ENCODE assay signal across 1 cellular context in the genomic region with DNA sequence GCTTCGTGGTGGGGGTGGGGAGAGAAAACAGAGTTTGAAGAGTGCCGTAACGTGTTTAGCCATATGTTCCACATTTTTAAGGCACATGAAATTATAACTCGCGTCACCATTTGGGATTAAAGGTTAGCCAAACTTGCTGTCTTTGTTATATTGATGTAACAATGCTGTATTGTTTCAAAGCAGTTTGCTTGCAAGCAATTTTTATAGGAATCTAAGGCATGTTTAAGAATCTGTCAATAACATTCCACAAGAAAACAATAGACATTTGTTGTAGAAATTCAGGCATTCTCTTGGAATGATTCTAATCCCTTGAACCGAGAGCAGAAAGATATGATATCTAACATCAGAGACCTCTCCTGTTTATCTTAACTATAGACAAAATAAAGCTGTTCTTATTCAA.
TF ChIP-seq lines count a peak whose summit lies in the region.

No MANE protein-coding gene starts in this region.

TF ChIP-seq in IMR-90, 13 proteins besides CTCF, POLR2A, EP300 and RAD21:
- TF ChIP-seq MAZ (IDR thresholded peaks at IDR 0.05; ENCODE audit: borderline replicate concordance, low read depth, low read length) = no peak
- no peak for TF ChIP-seq NFE2L2 (IDR thresholded peaks at IDR 0.05; ENCODE audit: low read depth, low read length)
- TF ChIP-seq RCOR1 (IDR thresholded peaks at IDR 0.05; ENCODE audit: insufficient replicate concordance, low read length) = no peak
- TF ChIP-seq FOS (IDR thresholded peaks at IDR 0.05; ENCODE audit: low read depth, low read length) = no peak
- no peak for TF ChIP-seq RFX5 (IDR thresholded peaks at IDR 0.05; ENCODE audit: low read depth, low read length)
- no peak for TF ChIP-seq MAFK (IDR thresholded peaks at IDR 0.05; ENCODE audit: low read depth, low read length)
- TF ChIP-seq, protein P1, sequence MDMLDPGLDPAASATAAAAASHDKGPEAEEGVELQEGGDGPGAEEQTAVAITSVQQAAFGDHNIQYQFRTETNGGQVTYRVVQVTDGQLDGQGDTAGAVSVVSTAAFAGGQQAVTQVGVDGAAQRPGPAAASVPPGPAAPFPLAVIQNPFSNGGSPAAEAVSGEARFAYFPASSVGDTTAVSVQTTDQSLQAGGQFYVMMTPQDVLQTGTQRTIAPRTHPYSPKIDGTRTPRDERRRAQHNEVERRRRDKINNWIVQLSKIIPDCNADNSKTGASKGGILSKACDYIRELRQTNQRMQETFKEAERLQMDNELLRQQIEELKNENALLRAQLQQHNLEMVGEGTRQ (IDR thresholded peaks at IDR 0.05; ENCODE audit: low read depth, low read length) = no peak
- no peak for TF ChIP-seq CHD1 (IDR thresholded peaks at IDR 0.05; ENCODE audit: low read depth, low read length)
- TF ChIP-seq MXI1 (IDR thresholded peaks at IDR 0.05; ENCODE audit: borderline replicate concordance, low read depth, low read length) = no peak
- TF ChIP-seq BHLHE40 (IDR thresholded peaks at IDR 0.05; ENCODE audit: low read depth, low read length) = no peak
- no peak for TF ChIP-seq SMC3 (IDR thresholded peaks at IDR 0.05; ENCODE audit: low read depth, low read length)
